14 cellular contexts compared by ENCODE assay signal in genomic region chr17:62059394-62059793, GRCh38. TPM values are rescaled to one million over a fixed set of nuclear protein-coding genes. Genes with fewer than 3 reads are reported as not detected.
A peak's percentile ranks its signal among the peaks of the same experiment; 100 is the strongest.
DNase-seq lines count a peak whose midpoint lies in the region; ATAC-seq and TF ChIP-seq lines count a peak whose summit lies in the region.
"Had no signal": no experiment of that assay in that cellular context is flagged by ENCODE, and none has a peak within 500 bp of the region (broad histone marks: within the 10 kb centered on the region; RNA-seq: fewer than 3 reads in every experiment).

No MANE protein-coding gene starts in this region.

- H3K4me1 ChIP-seq in hepatocyte (ENCODE audit: insufficient read depth) (peaks cover 29% of the 10 kb centered on the region), rectal smooth muscle tissue (ENCODE audit: control insufficient read depth, insufficient read depth, low read length) (peaks cover 30% of the 10 kb centered on the region)
- H3K4me1 ChIP-seq in effector memory CD4-positive, alpha-beta T cell (ENCODE audit: control insufficient read depth, insufficient read depth, low read length, poor library complexity, severe bottlenecking): no peaks in the 10 kb centered on the region

- H3K27ac ChIP-seq in hepatocyte: no peak overlapping the region
- H3K27ac ChIP-seq in rectal smooth muscle tissue (ENCODE audit: low read depth, low read length): no peak overlapping the region
- H3K27ac ChIP-seq in effector memory CD4-positive, alpha-beta T cell (ENCODE audit: insufficient read depth, low read length, poor library complexity, severe bottlenecking): no peak overlapping the region

- no peaks in the 10 kb centered on the region for H3K27me3 ChIP-seq in hepatocyte
- H3K27me3 ChIP-seq in rectal smooth muscle tissue (ENCODE audit: control insufficient read depth, insufficient read depth, low read length): no peaks in the 10 kb centered on the region
- no peaks in the 10 kb centered on the region for H3K27me3 ChIP-seq in effector memory CD4-positive, alpha-beta T cell (replicated peaks; ENCODE audit: control insufficient read depth, insufficient read depth, low read length, poor library complexity, severe bottlenecking)

- peak; percentile 72 for DNase-seq in NCI-H2171 treated with DMSO at 0.1 percent for 48 hours (lab: John Stamatoyannopoulos, UW)
- DNase-seq in NCI-H2171 (lab: John Stamatoyannopoulos, UW): no peak
- peak; percentile 31 for DNase-seq in NCI-H69 (lab: John Stamatoyannopoulos, UW)
- no peak for DNase-seq in hepatocyte (ENCODE audit: low spot score)
- DNase-seq in effector memory CD4-positive, alpha-beta T cell: no peak
- no peak for DNase-seq in NCI-H2107 treated with DMSO at 0.1 percent for 48 hours (lab: John Stamatoyannopoulos, UW; ENCODE audit: unreplicated experiment)
- DNase-seq: central memory CD4-positive, alpha-beta T cell; Kasumi-1; NCI-H1436; NCI-H526 had no signal

- 86% methylated on average over 2 of the region's 2 CpGs for WGBS in hepatocyte (ENCODE audit: low lambda C conversion rate, missing lambda C conversion rate)

- H3K9ac ChIP-seq in rectal smooth muscle tissue (ENCODE audit: low read length): no peak overlapping the region

- no peak overlapping the region for H3K4me3 ChIP-seq in hepatocyte
- peak overlapping the region; percentile 41 for H3K4me3 ChIP-seq in rectal smooth muscle tissue (ENCODE audit: low read length)
- H3K4me3 ChIP-seq in effector memory CD4-positive, alpha-beta T cell (ENCODE audit: insufficient read depth, low read depth, low read length, poor library complexity, severe bottlenecking): no peak overlapping the region
- H3K4me3 ChIP-seq: lung had no signal

- peaks cover 100% of the 10 kb centered on the region for H3K79me2 ChIP-seq in hepatocyte

- no peak overlapping the region for H2AFZ ChIP-seq in hepatocyte

- H4K20me1 ChIP-seq in hepatocyte (ENCODE audit: insufficient read depth, poor library complexity, severe bottlenecking): peaks cover 100% of the 10 kb centered on the region

- no peak for TF ChIP-seq CTCF in hepatocyte (IDR thresholded peaks at IDR 0.05; ENCODE audit: poor library complexity)

- H3K36me3 ChIP-seq in hepatocyte (replicated peaks; ENCODE audit: insufficient read depth, low read depth) (no peaks in the 10 kb centered on the region), rectal smooth muscle tissue (ENCODE audit: control insufficient read depth, insufficient read depth, low read length) (peaks cover 6% of the 10 kb centered on the region)
- peaks cover 12% of the 10 kb centered on the region for H3K36me3 ChIP-seq in effector memory CD4-positive, alpha-beta T cell (ENCODE audit: control insufficient read depth, insufficient read depth, low read length)

- ATAC-seq in GM19035 (IDR thresholded peaks at IDR 0.05; ENCODE audit: unreplicated experiment): no peak
- ATAC-seq: activated naive CD4-positive, alpha-beta T cell treated with anti-CD3 and anti-CD28 coated beads, Interleukin-2, amount 50 U/mL, for 72 hours had no signal

- no peaks in the 10 kb centered on the region for H3K9me2 ChIP-seq in hepatocyte (replicated peaks; ENCODE audit: insufficient read depth)

- H3K9me3 ChIP-seq in hepatocyte (ENCODE audit: low read depth): no peaks in the 10 kb centered on the region
- H3K9me3 ChIP-seq in effector memory CD4-positive, alpha-beta T cell (ENCODE audit: control insufficient read depth, low read length): no peaks in the 10 kb centered on the region

- peak overlapping the region; percentile 51 for H3K4me2 ChIP-seq in hepatocyte

RNA-seq across cellular contexts. Expression of gene MED13, which starts 5.7 kb away (rescaled TPM):
- 49.7 and 51.2 TPM in 2 replicates for total RNA-seq in hepatocyte
- 4.7 and 6.6 TPM in 2 replicates for polyA plus RNA-seq in hepatocyte

Comparison
In these comparisons a context has a peak if more than half of its experiments do, and no peak if none do; other contexts are left out.
1. DNase-seq: peak in NCI-H2171 treated with DMSO at 0.1 percent for 48 hours (single experiment) and NCI-H69 (single experiment); none in NCI-H2171 (single experiment), hepatocyte (single experiment), effector memory CD4-positive, alpha-beta T cell (0 of 3) and NCI-H2107 treated with DMSO at 0.1 percent for 48 hours (single experiment).